In genomic region chr7:46432666-46433065, GRCh38 we compare ENCODE assay signal across 18 cellular contexts.
DNase-seq lines count a peak whose midpoint lies in the region; ATAC-seq lines count a peak whose summit lies in the region.
"Had no signal": no experiment of that assay in that cellular context is flagged by ENCODE, and none has a peak within 500 bp of the region (broad histone marks: within the 10 kb centered on the region; RNA-seq: fewer than 3 reads in every experiment).

No MANE protein-coding gene starts in this region.

- H3K36me3 Mint-ChIP-seq in activated T-helper 17 cell treated with anti-CD3 and anti-CD28 coated beads, Interleukin-2, amount 50 U/mL, for 72 hours (ENCODE audit: low read depth) = no peaks in the 10 kb centered on the region
- H3K36me3 Mint-ChIP-seq: activated CD8-positive, alpha-beta memory T cell treated with anti-CD3 and anti-CD28 coated beads, Interleukin-2, amount 10 ng/mL, durations not matched to agents 7 days and 5 days; CD14-positive monocyte; naive thymus-derived CD8-positive, alpha-beta T cell had no signal

- ATAC-seq in activated T-helper 17 cell treated with anti-CD3 and anti-CD28 coated beads, Interleukin-2, amount 50 U/mL, for 72 hours (replicated peaks) = no peak
- ATAC-seq: activated CD8-positive, alpha-beta memory T cell treated with anti-CD3 and anti-CD28 coated beads, Interleukin-2, amount 10 ng/mL, durations not matched to agents 7 days and 5 days; naive thymus-derived CD8-positive, alpha-beta T cell; Panc1 had no signal

- H3K27ac ChIP-seq in epithelial cell of prostate = no peak overlapping the region
- H3K27ac ChIP-seq: coronary artery, HL-60 had no signal

- peaks cover 5% of the 10 kb centered on the region for H3K9me3 Mint-ChIP-seq in activated T-helper 17 cell treated with anti-CD3 and anti-CD28 coated beads, Interleukin-2, amount 50 U/mL, for 72 hours

- DNase-seq in ELR (ENCODE audit: low read depth) (peak; percentile 87), NCI-H460 (ENCODE audit: extremely low read depth, low read depth) (peak; percentile 58), epithelial cell of prostate (ENCODE audit: low read depth, low spot score) (peak; percentile 89), renal cortical epithelial cell (ENCODE audit: low read depth) (peak; percentile 62), DMS 273 treated with DMSO at 0.1 percent for 48 hours (lab: John Stamatoyannopoulos, UW) (no peak), epidermal melanocyte (ENCODE audit: insufficient read length, low spot score) (no peak)
- DNase-seq: activated CD8-positive, alpha-beta memory T cell treated with anti-CD3 and anti-CD28 coated beads, Interleukin-2, amount 10 ng/mL, durations not matched to agents 7 days and 5 days; activated effector memory CD4-positive, alpha-beta T cell treated with anti-CD3 and anti-CD28 coated beads, Interleukin-2, amount 50 U/mL, for 16 hours; DND-41; naive thymus-derived CD8-positive, alpha-beta T cell; NCI-H187; NCI-H524 treated with DMSO at 0.1 percent for 48 hours; T-helper 1 cell had no signal

- H3K4me1 Mint-ChIP-seq in activated T-helper 17 cell treated with anti-CD3 and anti-CD28 coated beads, Interleukin-2, amount 50 U/mL, for 72 hours = no peaks in the 10 kb centered on the region
- H3K4me1 Mint-ChIP-seq: activated CD8-positive, alpha-beta memory T cell treated with anti-CD3 and anti-CD28 coated beads, Interleukin-2, amount 10 ng/mL, durations not matched to agents 7 days and 5 days; CD14-positive monocyte; naive thymus-derived CD8-positive, alpha-beta T cell had no signal

- no peak overlapping the region for H3K4me3 Mint-ChIP-seq in activated T-helper 17 cell treated with anti-CD3 and anti-CD28 coated beads, Interleukin-2, amount 50 U/mL, for 72 hours
- H3K4me3 Mint-ChIP-seq: activated CD8-positive, alpha-beta memory T cell treated with anti-CD3 and anti-CD28 coated beads, Interleukin-2, amount 10 ng/mL, durations not matched to agents 7 days and 5 days; CD14-positive monocyte; naive thymus-derived CD8-positive, alpha-beta T cell had no signal

- no peaks in the 10 kb centered on the region for H3K27me3 Mint-ChIP-seq in activated T-helper 17 cell treated with anti-CD3 and anti-CD28 coated beads, Interleukin-2, amount 50 U/mL, for 72 hours
- H3K27me3 Mint-ChIP-seq: activated CD8-positive, alpha-beta memory T cell treated with anti-CD3 and anti-CD28 coated beads, Interleukin-2, amount 10 ng/mL, durations not matched to agents 7 days and 5 days; naive thymus-derived CD8-positive, alpha-beta T cell had no signal

- H3K27ac Mint-ChIP-seq in activated T-helper 17 cell treated with anti-CD3 and anti-CD28 coated beads, Interleukin-2, amount 50 U/mL, for 72 hours = no peak overlapping the region
- H3K27ac Mint-ChIP-seq: activated CD8-positive, alpha-beta memory T cell treated with anti-CD3 and anti-CD28 coated beads, Interleukin-2, amount 10 ng/mL, durations not matched to agents 7 days and 5 days; CD14-positive monocyte; naive thymus-derived CD8-positive, alpha-beta T cell had no signal

Comparison
In these comparisons a context has a peak if more than half of its experiments do, and no peak if none do; other contexts are left out.
1. DNase-seq: peak in ELR (single experiment), NCI-H460 (single experiment), epithelial cell of prostate (single experiment) and renal cortical epithelial cell (single experiment); none in DMS 273 treated with DMSO at 0.1 percent for 48 hours (single experiment) and epidermal melanocyte (single experiment).